In genomic region chr1:168053681-168054080, GRCh38 we compare ENCODE assay signal across 21 cellular contexts.
"Had no signal": no experiment of that assay in that cellular context is flagged by ENCODE, and none has a peak within 500 bp of the region (broad histone marks: within the 10 kb centered on the region; RNA-seq: fewer than 3 reads in every experiment).

No MANE protein-coding gene starts in this region.

- DNase-seq: activated CD4-positive, alpha-beta memory T cell treated with anti-CD3 and anti-CD28 coated beads for 36 hours; activated CD4-positive, alpha-beta T cell treated with anti-CD3 and anti-CD28 coated beads for 36 hours; activated T-cell treated with anti-CD3 and anti-CD28 coated beads for 4 hours; colonic mucosa; erythroblast; immature natural killer cell; lower lobe of right lung; stimulated activated CD4-positive, alpha-beta T cell treated with anti-CD3 and anti-CD28 coated beads, Interleukin-4, amount 100 ng/mL, for 1 hour; stimulated activated naive CD8-positive, alpha-beta T cell treated with anti-CD3 and anti-CD28 coated beads, Interleukin-15, amount 100 ng/mL, for 72 hours; transverse colon; uterus had no signal

- H3K27me3 Mint-ChIP-seq: activated CD4-positive, alpha-beta memory T cell treated with anti-CD3 and anti-CD28 coated beads for 36 hours; activated CD4-positive, alpha-beta T cell treated with anti-CD3 and anti-CD28 coated beads for 36 hours; activated naive CD8-positive, alpha-beta T cell; central memory CD8-positive, alpha-beta T cell; stimulated activated naive CD8-positive, alpha-beta T cell treated with anti-CD3 and anti-CD28 coated beads, Interleukin-15, amount 100 ng/mL, for 72 hours had no signal

- H3K4me1 ChIP-seq: colonic mucosa, lower lobe of right lung, suprapubic skin, uterus had no signal

- H3K27ac Mint-ChIP-seq: activated CD4-positive, alpha-beta memory T cell treated with anti-CD3 and anti-CD28 coated beads for 36 hours; activated CD4-positive, alpha-beta T cell treated with anti-CD3 and anti-CD28 coated beads for 36 hours; activated naive CD8-positive, alpha-beta T cell; activated T-helper 1 cell treated with anti-CD3 and anti-CD28 coated beads, Interleukin-12 subunit alpha, Interleukin-12 subunit beta, Interleukin-2, Interleukin-4 antibody, amounts not matched to agents 30 ng/mL and 10 ng/mL and 1 ng/mL, durations not matched to agents 14 hours and 24 hours and 36 hours; mesothelial cell of epicardium; nephron; stimulated activated naive CD8-positive, alpha-beta T cell treated with anti-CD3 and anti-CD28 coated beads, Interleukin-15, amount 100 ng/mL, for 72 hours; WTC11 had no signal

- FAIRE-seq: endometrium, frontal cortex had no signal

- H3K4me3 Mint-ChIP-seq: activated CD4-positive, alpha-beta memory T cell treated with anti-CD3 and anti-CD28 coated beads for 36 hours; activated CD4-positive, alpha-beta T cell treated with anti-CD3 and anti-CD28 coated beads for 36 hours; activated naive CD8-positive, alpha-beta T cell; activated T-helper 1 cell treated with anti-CD3 and anti-CD28 coated beads, Interleukin-12 subunit alpha, Interleukin-12 subunit beta, Interleukin-2, Interleukin-4 antibody, amounts not matched to agents 30 ng/mL and 10 ng/mL and 1 ng/mL, durations not matched to agents 14 hours and 24 hours and 36 hours; central memory CD8-positive, alpha-beta T cell; mesothelial cell of epicardium; nephron; stimulated activated naive CD8-positive, alpha-beta T cell treated with anti-CD3 and anti-CD28 coated beads, Interleukin-15, amount 100 ng/mL, for 72 hours; WTC11 had no signal

- ATAC-seq: activated CD4-positive, alpha-beta T cell treated with anti-CD3 and anti-CD28 coated beads for 36 hours; stimulated activated naive CD8-positive, alpha-beta T cell treated with anti-CD3 and anti-CD28 coated beads, Interleukin-15, amount 100 ng/mL, for 72 hours; WTC11 had no signal

- H3K9me3 ChIP-seq: colonic mucosa, lower lobe of right lung, suprapubic skin, transverse colon, uterus had no signal

- H3K9me3 Mint-ChIP-seq: activated T-helper 1 cell treated with anti-CD3 and anti-CD28 coated beads, Interleukin-12 subunit alpha, Interleukin-12 subunit beta, Interleukin-2, Interleukin-4 antibody, amounts not matched to agents 30 ng/mL and 10 ng/mL and 1 ng/mL, durations not matched to agents 14 hours and 24 hours and 36 hours; central memory CD8-positive, alpha-beta T cell; mesothelial cell of epicardium; nephron; stimulated activated naive CD8-positive, alpha-beta T cell treated with anti-CD3 and anti-CD28 coated beads, Interleukin-15, amount 100 ng/mL, for 72 hours had no signal

- H3K4me1 Mint-ChIP-seq: activated CD4-positive, alpha-beta T cell treated with anti-CD3 and anti-CD28 coated beads for 36 hours; nephron; stimulated activated naive CD8-positive, alpha-beta T cell treated with anti-CD3 and anti-CD28 coated beads, Interleukin-15, amount 100 ng/mL, for 72 hours; WTC11 had no signal

- H3K27ac ChIP-seq: colonic mucosa, lower lobe of right lung, suprapubic skin, transverse colon, uterus had no signal

- H3K36me3 ChIP-seq: colonic mucosa, uterus had no signal

- H3K27me3 ChIP-seq: colonic mucosa, suprapubic skin, transverse colon, uterus had no signal

- H3K4me3 ChIP-seq: colonic mucosa, lower lobe of right lung, smooth muscle cell, suprapubic skin, transverse colon, uterus had no signal
